ENCODE assay signal across 8 cellular contexts in genomic region chr5:59036274-59036961, GRCh38.
DNase-seq lines count a peak whose midpoint lies in the region; ATAC-seq and TF ChIP-seq lines count a peak whose summit lies in the region.

No MANE protein-coding gene starts in this region.

- WGBS in mammary epithelial cell (ENCODE audit: low coverage, missing lambda C conversion rate) = 47% methylated on average over 4 of the region's 4 CpGs

- no peak for ATAC-seq in GM18517 (IDR thresholded peaks at IDR 0.05; ENCODE audit: unreplicated experiment)

- intact Hi-C loops in mammary epithelial cell (cut with micrococcal nuclease) = loop anchor here (1.0 kb wide), 1 partner anchor 80 kb away; no protein-coding TSS in a partner anchor

- in situ Hi-C loops in SK-MEL-5 (cut with HindIII; ENCODE audit: low pct_unique_long_range_greater_than_20kb, low sequenced_read_pairs) (no loop called here), mammary epithelial cell (cut with MboI; ENCODE audit: low sequenced_read_pairs in 2 of 2) (loop anchor here (10.0 to 25.0 kb wide), 3 partner anchors 126 to 326 kb away; no protein-coding TSS in a partner anchor)

- peak overlapping the region; percentile 6 for H2AFZ ChIP-seq in mammary epithelial cell (ENCODE audit: low read depth, low read length)

- no peaks in the 10 kb centered on the region for H3K36me3 ChIP-seq in mammary epithelial cell (ENCODE audit: insufficient read depth, low read length)

- no peak for TF ChIP-seq CTCF in mammary epithelial cell (conservative IDR thresholded peaks at IDR 0.05 in 1 of 2, IDR thresholded peaks at IDR 0.05 in 1 of 2; ENCODE audit: extremely low read depth in 1 of 2, insufficient read depth in 1 of 2, low read depth in 1 of 2, low read length in 2 of 2)

- DNase-seq in DMS153 (lab: John Stamatoyannopoulos, UW) = peak; percentile 13
- no peak for DNase-seq in DMS153 treated with DMSO at 0.1 percent for 48 hours (lab: John Stamatoyannopoulos, UW; ENCODE audit: unreplicated experiment)
- peak; percentile 77 for DNase-seq in SK-MEL-5 (ENCODE audit: low read depth, low spot score)
- peak; percentile 93 for DNase-seq in mammary epithelial cell
- DNase-seq in non-pigmented ciliary epithelial cell (ENCODE audit: low read depth) = peak; percentile 94
- DNase-seq in retina = no peak
- DNase-seq in iPS-NIHi11 (ENCODE audit: low spot score) = no peak

- H3K9ac ChIP-seq in mammary epithelial cell (ENCODE audit: insufficient read depth, low read length) = no peak overlapping the region

- dilution Hi-C loops in mammary epithelial cell (cut with HindIII; ENCODE audit: low sequenced_read_pairs) = no loop called here

- no peaks in the 10 kb centered on the region for H3K79me2 ChIP-seq in mammary epithelial cell (ENCODE audit: insufficient read depth, low read length)

- H3K4me1 ChIP-seq in mammary epithelial cell (ENCODE audit: insufficient read depth, low read length) = peaks cover 23% of the 10 kb centered on the region

- H3K27me3 ChIP-seq in mammary epithelial cell (ENCODE audit: insufficient read depth, low read length) = no peaks in the 10 kb centered on the region

- CTCF ChIA-PET in mammary epithelial cell (lab: Charles Lee; ENCODE audit: low non-redundant PET) = interaction anchor here (0.6 kb wide), 1 partner anchor 145 kb away, joined by 7 read pairs; no protein-coding TSS in a partner anchor

- H3K4me2 ChIP-seq in mammary epithelial cell (ENCODE audit: insufficient read depth, low read depth, low read length) = peak overlapping the region; percentile 69

- BruUV-seq in mammary epithelial cell (replicated peaks; lab: Mats Ljungman, UMichigan) = TSS peak; percentile 93

- H3K27ac ChIP-seq in mammary epithelial cell (ENCODE audit: insufficient read depth, low read depth, low read length) = peak overlapping the region; percentile 67

- no peaks in the 10 kb centered on the region for H4K20me1 ChIP-seq in mammary epithelial cell (ENCODE audit: insufficient read depth, low read length)

- H3K4me3 ChIP-seq in mammary epithelial cell (replicated peaks in 1 of 3; ENCODE audit: insufficient read depth in 1 of 3, low read depth in 2 of 3, low read length in 3 of 3) = peak overlapping the region in 1 of 3 experiments; percentile 17

- no peaks in the 10 kb centered on the region for H3K9me3 ChIP-seq in mammary epithelial cell (replicated peaks; ENCODE audit: insufficient read depth, low read length)

Comparison
In these comparisons a context has a peak if more than half of its experiments do, and no peak if none do; other contexts are left out.
1. DNase-seq: peak in DMS153 (single experiment), SK-MEL-5 (single experiment), mammary epithelial cell (single experiment) and non-pigmented ciliary epithelial cell (single experiment); none in DMS153 treated with DMSO at 0.1 percent for 48 hours (single experiment), retina (single experiment) and iPS-NIHi11 (single experiment).